ENCODE assay signal across 8 cellular contexts in the genomic region with DNA sequence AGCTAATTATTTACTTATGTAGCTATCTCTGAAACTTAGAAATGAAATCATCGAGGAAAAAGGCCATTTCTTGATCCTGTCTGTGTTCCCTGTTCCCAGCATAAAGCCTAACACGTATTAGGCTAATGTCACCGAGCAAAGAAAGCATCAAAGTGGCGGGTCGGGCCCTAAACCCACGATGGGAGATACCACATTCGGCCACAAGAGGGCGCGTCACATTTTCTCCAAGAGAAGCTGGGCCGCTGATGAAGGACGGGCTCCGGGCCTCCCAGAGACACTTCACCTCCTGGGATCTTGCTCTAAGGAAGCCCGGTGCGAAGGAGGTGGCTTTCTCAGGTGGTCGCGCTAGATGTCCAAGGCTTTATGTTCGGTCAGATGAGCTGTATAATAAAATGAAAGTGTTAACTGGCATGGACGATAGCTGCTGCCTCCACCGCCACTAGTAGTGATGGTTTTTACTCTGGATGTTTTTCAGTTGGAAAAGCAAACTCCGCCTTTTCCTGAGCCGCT. TPM values are rescaled to one million over a fixed set of nuclear protein-coding genes. Genes with fewer than 3 reads are reported as not detected.
A peak's percentile ranks its signal among the peaks of the same experiment; 100 is the strongest.
DNase-seq lines count a peak whose midpoint lies in the region; ATAC-seq and TF ChIP-seq lines count a peak whose summit lies in the region.

No MANE protein-coding gene starts in this region.

- H3K27me3 Mint-ChIP-seq in activated CD4-positive, alpha-beta T cell treated with anti-CD3 and anti-CD28 coated beads, Interleukin-2, amount 10 ng/mL, durations not matched to agents 7 days and 5 days, result peaks cover 5% of the 10 kb centered on the region

- H3K4me3 ChIP-seq in left lung, result peak overlapping the region; percentile 78 to 91

- peak; percentile 42 for ATAC-seq in HG03354 (IDR thresholded peaks at IDR 0.05; ENCODE audit: poor library complexity, severe bottlenecking, unreplicated experiment)
- ATAC-seq in left lung, result peak; percentile 84
- no peak for ATAC-seq in HG03565 (IDR thresholded peaks at IDR 0.05; ENCODE audit: unreplicated experiment)

- H3K4me1 Mint-ChIP-seq in activated CD4-positive, alpha-beta T cell treated with anti-CD3 and anti-CD28 coated beads, Interleukin-2, amount 10 ng/mL, durations not matched to agents 7 days and 5 days, result peaks cover 27% of the 10 kb centered on the region

- peak overlapping the region; percentile 93 for H3K27ac Mint-ChIP-seq in activated CD4-positive, alpha-beta T cell treated with anti-CD3 and anti-CD28 coated beads, Interleukin-2, amount 10 ng/mL, durations not matched to agents 7 days and 5 days

- peaks cover 0 to 29% of the 10 kb centered on the region in 2 donors for H3K36me3 ChIP-seq in left lung

- H3K27me3 ChIP-seq in left lung, result no peaks in the 10 kb centered on the region

- H3K4me3 Mint-ChIP-seq in activated CD4-positive, alpha-beta T cell treated with anti-CD3 and anti-CD28 coated beads, Interleukin-2, amount 10 ng/mL, durations not matched to agents 7 days and 5 days, result peak overlapping the region; percentile 96

- CTCF ChIA-PET in activated CD4-positive, alpha-beta T cell treated with anti-CD3 and anti-CD28 coated beads, Interleukin-2, amount 10 ng/mL, durations not matched to agents 7 days and 5 days (lab: Charles Lee), result interaction anchor here (0.6 to 3.7 kb wide), 65 partner anchors 9 to 1154 kb away, joined by 3 to 30 read pairs (median 5); partner anchors contain the start of genes ITGA3 and PPP1R9B

- no peaks in the 10 kb centered on the region for H3K9me3 Mint-ChIP-seq in activated CD4-positive, alpha-beta T cell treated with anti-CD3 and anti-CD28 coated beads, Interleukin-2, amount 10 ng/mL, durations not matched to agents 7 days and 5 days

- peak; percentile 89 to 96 for TF ChIP-seq CTCF in left lung (IDR thresholded peaks at IDR 0.05)

- H3K27ac ChIP-seq in left lung, result peak overlapping the region; percentile 69 to 78

- POLR2A ChIA-PET in activated CD4-positive, alpha-beta T cell treated with anti-CD3 and anti-CD28 coated beads, Interleukin-2, amount 10 ng/mL, durations not matched to agents 7 days and 5 days (lab: Charles Lee), result no interaction called here

- intact Hi-C loops in left lung (cut with DNase I), result no loop called here

- DNase-seq in Daoy (ENCODE audit: low read depth), result peak; percentile 83
- DNase-seq in NCI-H524 (lab: John Stamatoyannopoulos, UW), result peak; percentile 88 to 96
- DNase-seq in activated CD4-positive, alpha-beta T cell treated with anti-CD3 and anti-CD28 coated beads, Interleukin-2, amount 10 ng/mL, durations not matched to agents 7 days and 5 days, result peak; percentile 90
- peak; percentile 94 for DNase-seq in dermis blood vessel endothelial cell
- DNase-seq in left lung, result peak; percentile 89 to 94
- DNase-seq in stimulated activated CD4-positive, alpha-beta T cell treated with anti-CD3 and anti-CD28 coated beads, Interleukin-2, amount 100 ng/mL, for 24 hours, result peak; percentile 95 to 97

- H3K4me1 ChIP-seq in left lung, result peaks cover 5 to 21% of the 10 kb centered on the region in 2 donors

- no peaks in the 10 kb centered on the region for H3K36me3 Mint-ChIP-seq in activated CD4-positive, alpha-beta T cell treated with anti-CD3 and anti-CD28 coated beads, Interleukin-2, amount 10 ng/mL, durations not matched to agents 7 days and 5 days (ENCODE audit: low read depth)

- no peaks in the 10 kb centered on the region for H3K9me3 ChIP-seq in left lung

RNA-seq across cellular contexts. Expression of gene PDK2, which starts 0.9 kb away (rescaled TPM):
- total RNA-seq in Daoy (2014; rRNA removed; shearing (Covaris generic)), result 4.5 and 5.7 TPM in 2 replicates
- 10 to 100 TPM; 29.4 to 31.3 TPM for total RNA-seq in activated CD4-positive, alpha-beta T cell treated with anti-CD3 and anti-CD28 coated beads, Interleukin-2, amount 10 ng/mL, durations not matched to agents 7 days and 5 days
- total RNA-seq in dermis blood vessel endothelial cell, result 12.3 and 20.8 TPM in 2 replicates
- total RNA-seq in left lung, result 10 to 100 TPM; 20.7 to 32.0 TPM

RNA-seq across cellular contexts. Expression of gene SAMD14, which starts 35.7 kb away (rescaled TPM):
- 1.7 and 2.6 TPM in 2 replicates for total RNA-seq in Daoy (2014; rRNA removed; shearing (Covaris generic))
- total RNA-seq in activated CD4-positive, alpha-beta T cell treated with anti-CD3 and anti-CD28 coated beads, Interleukin-2, amount 10 ng/mL, durations not matched to agents 7 days and 5 days, result under 1 TPM; 0.07 to 0.23 TPM
- total RNA-seq in dermis blood vessel endothelial cell, result 5.1 and 5.8 TPM in 2 replicates
- total RNA-seq in left lung, result 10 to 100 TPM in 1 of 2 donors, 1 to 10 TPM in 1; 8.4 to 10.2 TPM

RNA-seq across cellular contexts. Expression of gene ITGA3, which starts 38.4 kb away (rescaled TPM):
- total RNA-seq in Daoy (2014; rRNA removed; shearing (Covaris generic)), result 70.8 and 76.5 TPM in 2 replicates
- total RNA-seq in activated CD4-positive, alpha-beta T cell treated with anti-CD3 and anti-CD28 coated beads, Interleukin-2, amount 10 ng/mL, durations not matched to agents 7 days and 5 days, result 1 to 10 TPM; 5.8 to 7.9 TPM
- total RNA-seq in dermis blood vessel endothelial cell, result 116 and 190 TPM in 2 replicates
- total RNA-seq in left lung, result 100 to 1,000 TPM; 182 to 311 TPM

RNA-seq across cellular contexts. Expression of gene PPP1R9B, which starts 56.2 kb away (rescaled TPM):
- 28.8 and 36.3 TPM in 2 replicates for total RNA-seq in Daoy (2014; rRNA removed; shearing (Covaris generic))
- total RNA-seq in activated CD4-positive, alpha-beta T cell treated with anti-CD3 and anti-CD28 coated beads, Interleukin-2, amount 10 ng/mL, durations not matched to agents 7 days and 5 days, result 100 to 1,000 TPM; 110 to 117 TPM
- 35.2 and 45.8 TPM in 2 replicates for total RNA-seq in dermis blood vessel endothelial cell
- total RNA-seq in left lung, result 10 to 100 TPM; 67.4 to 86.6 TPM
